Comparison of ENCODE assay signal across 21 cellular contexts in the genomic region with DNA sequence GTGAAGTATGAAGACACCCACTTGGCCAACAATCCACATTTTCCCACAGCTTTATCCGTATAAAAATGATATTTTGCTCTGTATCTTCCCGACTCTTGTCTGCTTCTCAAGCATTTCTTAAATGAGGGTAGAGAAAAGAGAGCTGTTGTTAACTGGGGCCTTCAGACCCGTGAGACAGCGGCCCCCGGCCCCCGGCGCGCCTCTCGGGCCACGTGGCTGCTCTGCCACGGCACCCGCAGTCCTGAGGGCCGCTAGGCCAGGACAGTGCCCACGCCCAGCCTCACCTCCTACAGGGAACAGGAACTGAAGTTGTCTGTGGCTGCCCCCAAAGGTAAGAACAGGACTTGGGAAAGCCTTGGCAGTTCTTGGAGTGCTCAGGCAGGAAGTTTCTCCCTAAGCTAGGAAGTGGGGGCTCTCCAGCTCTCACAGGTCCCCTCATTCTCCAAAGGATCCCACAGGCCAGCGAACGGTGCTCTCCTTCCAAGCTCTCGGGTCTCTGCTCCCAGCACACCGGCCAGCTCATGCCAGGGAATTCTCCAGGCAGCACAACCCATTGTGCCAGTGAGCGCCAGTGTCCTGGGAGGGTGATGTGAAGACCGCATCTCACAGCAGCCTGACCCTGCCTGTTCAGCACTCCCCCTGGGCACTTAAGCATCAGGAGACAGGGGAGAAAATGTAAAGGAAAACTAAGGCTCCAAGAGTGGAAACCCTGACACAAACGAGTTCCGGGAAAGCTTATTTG.
"Had no signal": no experiment of that assay in that cellular context is flagged by ENCODE, and none has a peak within 500 bp of the region (broad histone marks: within the 10 kb centered on the region; RNA-seq: fewer than 3 reads in every experiment).

No MANE protein-coding gene starts in this region.

- H3K4me3 ChIP-seq: coronary artery, hepatocyte, spleen, tibial nerve had no signal

- H3K4me1 ChIP-seq: spleen, tibial nerve had no signal

- DNase-seq: effector CD4-positive, alpha-beta T cell; endodermal cell; erythroblast; foreskin melanocyte; head of caudate nucleus; left colon; left ventricle myocardium superior; naive thymus-derived CD4-positive, alpha-beta T cell; nephron progenitor cell; spleen; stimulated activated CD4-positive, alpha-beta T cell treated with anti-CD3 and anti-CD28 coated beads, Interleukin-15, amount 100 ng/mL, for 24 hours; stimulated activated CD4-positive, alpha-beta T cell treated with anti-CD3 and anti-CD28 coated beads, Interleukin-1b, Interleukin-23, amount 100 ng/mL, for 48 hours; stimulated activated CD4-positive, alpha-beta T cell treated with anti-CD3 and anti-CD28 coated beads, Interleukin-4, amount 100 ng/mL, for 24 hours had no signal

- ATAC-seq: left colon; left ventricle myocardium superior; naive thymus-derived CD4-positive, alpha-beta T cell; sciatic nerve; stimulated activated memory B cell treated with anti-CD40 and anti-IgM and Interleukin-4, amounts not matched to agents 10 μg/mL and 1 μg/mL and 100 μg/mL, for 72 hours had no signal

- H3K9me3 Mint-ChIP-seq: naive thymus-derived CD4-positive, alpha-beta T cell; nephron progenitor cell; stimulated activated memory B cell treated with anti-CD40 and anti-IgM and Interleukin-4, amounts not matched to agents 10 μg/mL and 1 μg/mL and 100 μg/mL, for 72 hours; stimulated activated naive CD8-positive, alpha-beta T cell treated with anti-CD3 and anti-CD28 coated beads, Interleukin-15, Interleukin-2, amounts not matched to agents 100 ng/mL and 50 ng/mL, for 24 hours had no signal

- H3K27ac Mint-ChIP-seq: endodermal cell; naive thymus-derived CD4-positive, alpha-beta T cell; stimulated activated memory B cell treated with anti-CD40 and anti-IgM and Interleukin-4, amounts not matched to agents 10 μg/mL and 1 μg/mL and 100 μg/mL, for 72 hours; stimulated activated naive CD8-positive, alpha-beta T cell treated with anti-CD3 and anti-CD28 coated beads, Interleukin-15, Interleukin-2, amounts not matched to agents 100 ng/mL and 50 ng/mL, for 24 hours had no signal

- H3K36me3 ChIP-seq: neutrophil, spleen, tibial nerve had no signal

- H3K79me2 ChIP-seq: hepatocyte had no signal

- H3K27ac ChIP-seq: coronary artery, hepatocyte, neutrophil, spleen, tibial nerve had no signal

- H3K36me3 Mint-ChIP-seq: naive thymus-derived CD4-positive, alpha-beta T cell; stimulated activated memory B cell treated with anti-CD40 and anti-IgM and Interleukin-4, amounts not matched to agents 10 μg/mL and 1 μg/mL and 100 μg/mL, for 72 hours had no signal

- H3K9me3 ChIP-seq: neutrophil, spleen, tibial nerve had no signal

- H3K4me3 Mint-ChIP-seq: endodermal cell; naive thymus-derived CD4-positive, alpha-beta T cell; nephron progenitor cell; stimulated activated memory B cell treated with anti-CD40 and anti-IgM and Interleukin-4, amounts not matched to agents 10 μg/mL and 1 μg/mL and 100 μg/mL, for 72 hours; stimulated activated naive CD8-positive, alpha-beta T cell treated with anti-CD3 and anti-CD28 coated beads, Interleukin-15, Interleukin-2, amounts not matched to agents 100 ng/mL and 50 ng/mL, for 24 hours had no signal

- H3K4me1 Mint-ChIP-seq: endodermal cell; stimulated activated memory B cell treated with anti-CD40 and anti-IgM and Interleukin-4, amounts not matched to agents 10 μg/mL and 1 μg/mL and 100 μg/mL, for 72 hours had no signal

- FAIRE-seq: endothelial cell of umbilical vein had no signal

- H3K27me3 ChIP-seq: hepatocyte, neutrophil, tibial nerve had no signal
